In the genomic region with DNA sequence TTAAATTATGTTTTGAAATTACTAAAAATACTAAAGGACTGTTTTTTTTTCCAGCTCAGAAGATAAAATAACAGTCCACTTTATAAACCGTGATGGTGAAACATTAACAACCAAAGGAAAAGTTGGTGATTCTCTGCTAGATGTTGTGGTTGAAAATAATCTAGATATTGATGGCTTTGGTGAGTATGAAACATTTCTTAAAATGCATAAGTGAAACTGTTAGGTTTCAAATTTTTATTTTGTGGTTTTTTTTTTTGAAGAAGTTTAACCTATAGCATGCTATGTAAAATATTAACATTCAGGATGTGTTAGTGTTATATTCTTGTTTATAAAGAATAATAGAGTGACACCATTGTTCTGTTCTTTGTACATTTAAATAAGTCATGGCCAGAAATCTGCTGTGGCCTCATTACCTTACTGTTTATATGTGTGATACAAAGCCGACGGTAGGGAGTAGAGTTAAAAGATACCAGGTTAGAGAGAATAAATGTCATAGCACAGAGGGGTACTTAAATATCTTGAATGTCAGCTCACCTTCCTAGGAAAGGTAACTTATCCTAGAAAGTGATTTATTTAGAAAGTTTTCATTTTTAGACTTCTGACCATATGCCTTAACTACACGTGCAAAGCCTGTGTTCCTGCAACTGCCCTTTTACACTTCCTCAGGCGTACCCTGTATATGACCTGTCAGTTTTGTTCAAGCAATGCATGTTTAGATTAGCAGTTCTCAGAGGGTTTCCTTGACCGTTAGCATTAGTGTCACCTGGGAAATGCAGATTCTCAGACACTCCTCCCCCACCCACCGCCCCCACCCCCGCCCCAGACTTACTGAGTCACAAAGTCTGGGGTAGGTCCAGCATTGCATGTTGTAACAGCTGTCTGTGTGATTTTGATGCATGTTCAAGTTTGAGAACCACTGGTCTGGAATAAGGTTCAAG, we compare ENCODE assay signal across 10 cellular contexts. TPM values are rescaled to one million over a fixed set of nuclear protein-coding genes. Genes with fewer than 3 reads are reported as not detected.
DNase-seq lines count a peak whose midpoint lies in the region; ATAC-seq and TF ChIP-seq lines count a peak whose summit lies in the region.
"Had no signal": no experiment of that assay in that cellular context is flagged by ENCODE, and none has a peak within 500 bp of the region (broad histone marks: within the 10 kb centered on the region; RNA-seq: fewer than 3 reads in every experiment).

No MANE protein-coding gene starts in this region.

- no peak overlapping the region for H3K9ac ChIP-seq in smooth muscle cell (ENCODE audit: low read depth)
- H3K9ac ChIP-seq: parathyroid adenoma had no signal

- in situ Hi-C loops in brain microvascular endothelial cell (cut with HindIII; ENCODE audit: low pct_ligation_motif_present, low sequenced_read_pairs) = no loop called here

- H3K9me3 ChIP-seq in smooth muscle cell (replicated peaks; ENCODE audit: low read depth) = peaks cover 3% of the 10 kb centered on the region
- H3K9me3 ChIP-seq in Peyer's patch = no peaks in the 10 kb centered on the region

- CTCF ChIA-PET in activated CD8-positive, alpha-beta memory T cell treated with anti-CD3 and anti-CD28 coated beads, Interleukin-2, amount 10 ng/mL, durations not matched to agents 7 days and 5 days (lab: Charles Lee) = interaction anchor here (0.8 to 9.4 kb wide), 13 partner anchors 8 to 794 kb away, joined by 3 to 80 read pairs (median 5); no protein-coding TSS in a partner anchor

- H3K4me3 Mint-ChIP-seq in activated CD8-positive, alpha-beta memory T cell treated with anti-CD3 and anti-CD28 coated beads, Interleukin-2, amount 10 ng/mL, durations not matched to agents 7 days and 5 days = no peak overlapping the region

- peaks cover 46% of the 10 kb centered on the region for H3K36me3 Mint-ChIP-seq in activated CD8-positive, alpha-beta memory T cell treated with anti-CD3 and anti-CD28 coated beads, Interleukin-2, amount 10 ng/mL, durations not matched to agents 7 days and 5 days

- no peak for TF ChIP-seq CTCF in brain microvascular endothelial cell (IDR thresholded peaks at IDR 0.05; ENCODE audit: low read depth, low read length, missing control alignments)
- no peak for TF ChIP-seq CTCF in smooth muscle cell (IDR thresholded peaks at IDR 0.05; ENCODE audit: borderline replicate concordance, insufficient read depth, poor library complexity, severe bottlenecking)
- TF ChIP-seq CTCF in Peyer's patch (IDR thresholded peaks at IDR 0.05) = no peak

- H3K4me1 Mint-ChIP-seq in activated CD8-positive, alpha-beta memory T cell treated with anti-CD3 and anti-CD28 coated beads, Interleukin-2, amount 10 ng/mL, durations not matched to agents 7 days and 5 days = peaks cover 58% of the 10 kb centered on the region

- no peaks in the 10 kb centered on the region for H3K27me3 ChIP-seq in brain microvascular endothelial cell (replicated peaks)
- H3K27me3 ChIP-seq in smooth muscle cell (ENCODE audit: low read depth) = no peaks in the 10 kb centered on the region
- H3K27me3 ChIP-seq in Peyer's patch = no peaks in the 10 kb centered on the region

- H3K9me3 Mint-ChIP-seq in activated CD8-positive, alpha-beta memory T cell treated with anti-CD3 and anti-CD28 coated beads, Interleukin-2, amount 10 ng/mL, durations not matched to agents 7 days and 5 days (ENCODE audit: low read depth) = peaks cover 2% of the 10 kb centered on the region

- DNase-seq in activated CD8-positive, alpha-beta memory T cell treated with anti-CD3 and anti-CD28 coated beads, Interleukin-2, amount 10 ng/mL, durations not matched to agents 7 days and 5 days = no peak
- no peak for DNase-seq in activated CD8-positive, alpha-beta memory T cell treated with anti-CD3 and anti-CD28 coated beads, Interleukin-2, amount 50 U/mL, for 4 hours
- peak; percentile 30 for DNase-seq in brain microvascular endothelial cell
- no peak for DNase-seq in smooth muscle cell (lab: John Stamatoyannopoulos, UW; ENCODE audit: unreplicated experiment)
- DNase-seq in activated effector memory CD4-positive, alpha-beta T cell treated with Interleukin-2 at 50 U/mL for 16 hours = no peak
- DNase-seq in Peyer's patch = no peak
- DNase-seq: NCI-H1048 had no signal

- no peak overlapping the region for H3K4me3 ChIP-seq in brain microvascular endothelial cell (ENCODE audit: low read depth, low read length)
- no peak overlapping the region for H3K4me3 ChIP-seq in smooth muscle cell
- no peak overlapping the region for H3K4me3 ChIP-seq in Peyer's patch

- no peaks in the 10 kb centered on the region for H3K27me3 Mint-ChIP-seq in activated CD8-positive, alpha-beta memory T cell treated with anti-CD3 and anti-CD28 coated beads, Interleukin-2, amount 10 ng/mL, durations not matched to agents 7 days and 5 days

- H3F3A ChIP-seq in smooth muscle cell (ENCODE audit: low read depth) = no peaks in the 10 kb centered on the region

- peaks cover 53% of the 10 kb centered on the region for H4K20me1 ChIP-seq in smooth muscle cell (ENCODE audit: low read depth)

- 62% methylated on average over 8 of the region's 8 CpGs for WGBS in smooth muscle cell (ENCODE audit: low lambda C conversion rate)

- no peak overlapping the region for H2AFZ ChIP-seq in smooth muscle cell (ENCODE audit: low read depth)
- H2AFZ ChIP-seq: parathyroid adenoma had no signal

- peak; percentile 25 for ATAC-seq in activated CD8-positive, alpha-beta memory T cell treated with anti-CD3 and anti-CD28 coated beads, Interleukin-2, amount 10 ng/mL, durations not matched to agents 7 days and 5 days
- ATAC-seq in HG03066 (IDR thresholded peaks at IDR 0.05; ENCODE audit: low read depth, unreplicated experiment) (peak; percentile 46), GM18873 (IDR thresholded peaks at IDR 0.05; ENCODE audit: low FRiP score, unreplicated experiment) (no peak)

- H3K4me1 ChIP-seq in smooth muscle cell (ENCODE audit: low read depth) (peaks cover 16% of the 10 kb centered on the region), Peyer's patch (peaks cover 0 to 44% (median 9%) of the 10 kb centered on the region in 4 donors)
- H3K4me1 ChIP-seq: parathyroid adenoma had no signal

- peak overlapping the region; percentile 18 for H3K27ac ChIP-seq in brain microvascular endothelial cell
- peak overlapping the region; percentile 68 for H3K27ac ChIP-seq in smooth muscle cell (ENCODE audit: low read depth)
- no peak overlapping the region for H3K27ac ChIP-seq in Peyer's patch
- H3K27ac ChIP-seq: parathyroid adenoma had no signal

- peak overlapping the region; percentile 35 for H3K4me2 ChIP-seq in smooth muscle cell

- H3K36me3 ChIP-seq in brain microvascular endothelial cell (replicated peaks) (peaks cover 6% of the 10 kb centered on the region), smooth muscle cell (ENCODE audit: low read depth) (peaks cover 13% of the 10 kb centered on the region), Peyer's patch (peaks cover 0 to 22% (median 0%) of the 10 kb centered on the region in 3 donors)

- H3K27ac Mint-ChIP-seq in activated CD8-positive, alpha-beta memory T cell treated with anti-CD3 and anti-CD28 coated beads, Interleukin-2, amount 10 ng/mL, durations not matched to agents 7 days and 5 days = peak overlapping the region; percentile 34

- H3K79me2 ChIP-seq in smooth muscle cell (ENCODE audit: low read depth) = peaks cover 94% of the 10 kb centered on the region

- no peak for TF ChIP-seq POLR2A in Peyer's patch (IDR thresholded peaks at IDR 0.05)

RNA-seq across cellular contexts. Expression of a gene that starts 6.3 kb away (rescaled TPM):
- 10 to 100 TPM; 11.2 to 19.0 TPM for total RNA-seq in activated CD8-positive, alpha-beta memory T cell treated with anti-CD3 and anti-CD28 coated beads, Interleukin-2, amount 10 ng/mL, durations not matched to agents 7 days and 5 days
- total RNA-seq in smooth muscle cell (6.7 and 7.0 TPM in 2 replicates), Peyer's patch (10 to 100 TPM; 14.0 to 25.0 (median 15.5) TPM)
- 8.5 and 10.0 TPM in 2 replicates for polyA plus RNA-seq in smooth muscle cell

Comparison
In these comparisons a context has a peak if more than half of its experiments do, and no peak if none do; other contexts are left out.
1. H3K27ac ChIP-seq: peak in brain microvascular endothelial cell (single experiment) and smooth muscle cell (single experiment); none in Peyer's patch (0 of 4).